In the genomic region with DNA sequence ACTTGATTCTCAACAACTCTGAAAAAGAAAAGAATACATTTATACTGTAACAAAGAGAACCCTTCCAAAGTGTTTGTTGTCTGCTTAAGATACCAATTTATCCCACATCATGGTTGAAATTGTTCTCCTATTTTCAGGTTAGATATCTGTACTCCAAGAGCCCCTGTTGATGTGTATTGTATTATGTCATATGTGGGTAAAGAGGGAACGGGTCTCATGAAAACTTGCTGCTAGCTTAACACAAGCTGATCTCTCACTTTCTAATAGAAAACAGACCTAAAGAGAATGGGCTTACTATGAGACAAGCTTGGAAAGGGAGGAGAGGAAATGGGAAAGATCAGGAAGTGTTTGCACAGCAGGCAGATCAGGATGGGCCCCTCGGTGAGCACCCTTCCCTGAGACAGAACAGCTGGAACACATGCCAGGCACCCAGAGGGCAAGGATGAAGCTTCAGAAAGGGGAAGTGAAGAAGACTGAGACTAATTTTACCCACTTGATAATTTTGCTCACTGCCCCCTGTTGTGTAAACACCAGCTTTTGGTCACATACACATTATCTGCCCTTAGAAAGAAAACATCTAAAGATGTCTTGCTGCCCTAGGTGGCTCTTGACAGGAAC, we compare ENCODE assay signal across 11 cellular contexts.
DNase-seq lines count a peak whose midpoint lies in the region; ATAC-seq and TF ChIP-seq lines count a peak whose summit lies in the region.
"Had no signal": no experiment of that assay in that cellular context is flagged by ENCODE, and none has a peak within 500 bp of the region (broad histone marks: within the 10 kb centered on the region; RNA-seq: fewer than 3 reads in every experiment).

No MANE protein-coding gene starts in this region.

- H3K27ac ChIP-seq in heart right ventricle = no peak overlapping the region
- H3K27ac ChIP-seq: testis had no signal

- intact Hi-C loops in heart right ventricle (cut with DNase I) = no loop called here

- DNase-seq in adipocyte (ENCODE audit: low read depth) = no peak
- DNase-seq in heart right ventricle = no peak
- DNase-seq in nucleus accumbens (lab: John Stamatoyannopoulos, UW) = no peak
- DNase-seq in DMS 273 treated with DMSO at 0.1 percent for 48 hours (lab: John Stamatoyannopoulos, UW) = no peak
- no peak for DNase-seq in T-helper 1 cell
- DNase-seq: cortex of kidney, NCI-H1694, testis had no signal

- H3K4me3 ChIP-seq in adipocyte (ENCODE audit: low read length) (no peak overlapping the region), heart right ventricle (no peak overlapping the region)
- H3K4me3 ChIP-seq: testis had no signal

- peak; percentile 96 for ATAC-seq in GM18511 (IDR thresholded peaks at IDR 0.05; ENCODE audit: unreplicated experiment)
- ATAC-seq in GM21526 (IDR thresholded peaks at IDR 0.05; ENCODE audit: low FRiP score, unreplicated experiment) = peak; percentile 88
- peak; percentile 88 for ATAC-seq in HG03175 (IDR thresholded peaks at IDR 0.05; ENCODE audit: unreplicated experiment)
- ATAC-seq in heart right ventricle = no peak

- H3K9me3 ChIP-seq in adipocyte (ENCODE audit: control insufficient read depth, low read length) = peaks cover 4% of the 10 kb centered on the region
- peaks cover 0 to 7% (median 2%) of the 10 kb centered on the region in 11 donors for H3K9me3 ChIP-seq in heart right ventricle
- H3K9me3 ChIP-seq: testis had no signal

- WGBS in heart right ventricle, 2 donors = 16 to 31% methylated on average over 2 of the region's 2 CpGs

- H3K9ac ChIP-seq in adipocyte (ENCODE audit: low read length) = peak overlapping the region; percentile 32

- peaks cover 15% of the 10 kb centered on the region for H3K4me1 ChIP-seq in adipocyte (ENCODE audit: control insufficient read depth, insufficient read depth, low read length)
- H3K4me1 ChIP-seq in heart right ventricle = no peaks in the 10 kb centered on the region

- TF ChIP-seq CTCF in heart right ventricle (IDR thresholded peaks at IDR 0.05) = no peak

- no peaks in the 10 kb centered on the region for H3K36me3 ChIP-seq in adipocyte (ENCODE audit: control insufficient read depth, insufficient read depth, low read length, severe bottlenecking)
- no peaks in the 10 kb centered on the region for H3K36me3 ChIP-seq in heart right ventricle

- H3K27me3 ChIP-seq in adipocyte (replicated peaks; ENCODE audit: control insufficient read depth, insufficient read depth, low read length) = no peaks in the 10 kb centered on the region
- no peaks in the 10 kb centered on the region for H3K27me3 ChIP-seq in heart right ventricle
- H3K27me3 ChIP-seq: testis had no signal

Comparison
In these comparisons a context has a peak if more than half of its experiments do, and no peak if none do; other contexts are left out.
1. ATAC-seq: peak in GM18511 (single experiment), GM21526 (single experiment) and HG03175 (single experiment); none in heart right ventricle (0 of 8).